Comparison of ENCODE assay signal across 1 cellular context in the genomic region with DNA sequence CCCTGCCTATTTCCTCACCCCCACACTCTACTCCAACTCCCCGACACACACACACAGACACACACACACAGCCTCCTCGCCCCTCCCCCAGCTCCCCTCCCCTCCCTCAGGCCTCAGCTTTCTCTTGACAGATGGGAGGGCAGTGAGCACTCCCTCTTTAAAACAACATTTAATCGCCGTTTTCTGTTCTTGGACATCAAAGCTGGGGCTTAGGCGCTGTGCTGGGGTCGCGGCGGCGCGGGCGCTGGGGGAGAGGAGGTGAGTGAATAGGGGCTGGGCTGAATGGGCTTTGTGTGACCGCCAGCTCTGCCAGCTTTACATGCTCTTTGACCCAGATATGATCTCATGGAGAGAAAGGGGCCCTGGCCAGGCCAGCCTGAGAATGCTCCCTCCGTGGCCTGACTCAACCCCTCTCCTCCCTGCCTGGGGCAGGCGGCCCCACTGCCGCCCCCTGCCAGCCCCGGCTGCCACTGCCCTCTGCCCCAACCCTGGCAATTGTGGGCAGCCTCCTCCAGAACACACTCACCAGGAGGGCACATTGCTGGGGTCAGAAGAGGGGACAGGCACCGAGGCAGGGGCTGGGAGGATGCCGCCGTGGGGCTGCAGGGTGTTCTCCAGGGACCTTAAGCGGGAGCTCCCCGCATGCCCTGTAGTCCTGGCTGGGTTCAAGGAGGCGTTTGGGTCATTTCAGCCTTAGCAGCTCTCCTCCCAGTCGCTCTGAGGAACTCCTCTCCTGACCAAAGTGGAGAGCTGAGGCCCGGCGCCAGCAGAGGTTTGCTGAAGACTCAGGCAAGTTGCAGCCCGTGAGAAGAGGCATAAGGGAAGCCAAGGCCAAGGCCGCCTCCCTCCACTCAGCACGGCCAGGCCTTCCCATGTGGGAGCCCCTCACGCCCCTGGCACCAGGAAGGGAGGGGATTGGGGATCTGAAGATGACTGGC.
TF ChIP-seq lines count a peak whose summit lies in the region.

No MANE protein-coding gene starts in this region.

TF ChIP-seq in GM23338, 12 proteins besides CTCF, POLR2A, EP300 and RAD21 (continued from another document):
- TF ChIP-seq, protein P1, sequence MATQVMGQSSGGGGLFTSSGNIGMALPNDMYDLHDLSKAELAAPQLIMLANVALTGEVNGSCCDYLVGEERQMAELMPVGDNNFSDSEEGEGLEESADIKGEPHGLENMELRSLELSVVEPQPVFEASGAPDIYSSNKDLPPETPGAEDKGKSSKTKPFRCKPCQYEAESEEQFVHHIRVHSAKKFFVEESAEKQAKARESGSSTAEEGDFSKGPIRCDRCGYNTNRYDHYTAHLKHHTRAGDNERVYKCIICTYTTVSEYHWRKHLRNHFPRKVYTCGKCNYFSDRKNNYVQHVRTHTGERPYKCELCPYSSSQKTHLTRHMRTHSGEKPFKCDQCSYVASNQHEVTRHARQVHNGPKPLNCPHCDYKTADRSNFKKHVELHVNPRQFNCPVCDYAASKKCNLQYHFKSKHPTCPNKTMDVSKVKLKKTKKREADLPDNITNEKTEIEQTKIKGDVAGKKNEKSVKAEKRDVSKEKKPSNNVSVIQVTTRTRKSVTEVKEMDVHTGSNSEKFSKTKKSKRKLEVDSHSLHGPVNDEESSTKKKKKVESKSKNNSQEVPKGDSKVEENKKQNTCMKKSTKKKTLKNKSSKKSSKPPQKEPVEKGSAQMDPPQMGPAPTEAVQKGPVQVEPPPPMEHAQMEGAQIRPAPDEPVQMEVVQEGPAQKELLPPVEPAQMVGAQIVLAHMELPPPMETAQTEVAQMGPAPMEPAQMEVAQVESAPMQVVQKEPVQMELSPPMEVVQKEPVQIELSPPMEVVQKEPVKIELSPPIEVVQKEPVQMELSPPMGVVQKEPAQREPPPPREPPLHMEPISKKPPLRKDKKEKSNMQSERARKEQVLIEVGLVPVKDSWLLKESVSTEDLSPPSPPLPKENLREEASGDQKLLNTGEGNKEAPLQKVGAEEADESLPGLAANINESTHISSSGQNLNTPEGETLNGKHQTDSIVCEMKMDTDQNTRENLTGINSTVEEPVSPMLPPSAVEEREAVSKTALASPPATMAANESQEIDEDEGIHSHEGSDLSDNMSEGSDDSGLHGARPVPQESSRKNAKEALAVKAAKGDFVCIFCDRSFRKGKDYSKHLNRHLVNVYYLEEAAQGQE (IDR thresholded peaks at IDR 0.05; ENCODE audit: unreplicated experiment), result no peak
- TF ChIP-seq, protein P2, sequence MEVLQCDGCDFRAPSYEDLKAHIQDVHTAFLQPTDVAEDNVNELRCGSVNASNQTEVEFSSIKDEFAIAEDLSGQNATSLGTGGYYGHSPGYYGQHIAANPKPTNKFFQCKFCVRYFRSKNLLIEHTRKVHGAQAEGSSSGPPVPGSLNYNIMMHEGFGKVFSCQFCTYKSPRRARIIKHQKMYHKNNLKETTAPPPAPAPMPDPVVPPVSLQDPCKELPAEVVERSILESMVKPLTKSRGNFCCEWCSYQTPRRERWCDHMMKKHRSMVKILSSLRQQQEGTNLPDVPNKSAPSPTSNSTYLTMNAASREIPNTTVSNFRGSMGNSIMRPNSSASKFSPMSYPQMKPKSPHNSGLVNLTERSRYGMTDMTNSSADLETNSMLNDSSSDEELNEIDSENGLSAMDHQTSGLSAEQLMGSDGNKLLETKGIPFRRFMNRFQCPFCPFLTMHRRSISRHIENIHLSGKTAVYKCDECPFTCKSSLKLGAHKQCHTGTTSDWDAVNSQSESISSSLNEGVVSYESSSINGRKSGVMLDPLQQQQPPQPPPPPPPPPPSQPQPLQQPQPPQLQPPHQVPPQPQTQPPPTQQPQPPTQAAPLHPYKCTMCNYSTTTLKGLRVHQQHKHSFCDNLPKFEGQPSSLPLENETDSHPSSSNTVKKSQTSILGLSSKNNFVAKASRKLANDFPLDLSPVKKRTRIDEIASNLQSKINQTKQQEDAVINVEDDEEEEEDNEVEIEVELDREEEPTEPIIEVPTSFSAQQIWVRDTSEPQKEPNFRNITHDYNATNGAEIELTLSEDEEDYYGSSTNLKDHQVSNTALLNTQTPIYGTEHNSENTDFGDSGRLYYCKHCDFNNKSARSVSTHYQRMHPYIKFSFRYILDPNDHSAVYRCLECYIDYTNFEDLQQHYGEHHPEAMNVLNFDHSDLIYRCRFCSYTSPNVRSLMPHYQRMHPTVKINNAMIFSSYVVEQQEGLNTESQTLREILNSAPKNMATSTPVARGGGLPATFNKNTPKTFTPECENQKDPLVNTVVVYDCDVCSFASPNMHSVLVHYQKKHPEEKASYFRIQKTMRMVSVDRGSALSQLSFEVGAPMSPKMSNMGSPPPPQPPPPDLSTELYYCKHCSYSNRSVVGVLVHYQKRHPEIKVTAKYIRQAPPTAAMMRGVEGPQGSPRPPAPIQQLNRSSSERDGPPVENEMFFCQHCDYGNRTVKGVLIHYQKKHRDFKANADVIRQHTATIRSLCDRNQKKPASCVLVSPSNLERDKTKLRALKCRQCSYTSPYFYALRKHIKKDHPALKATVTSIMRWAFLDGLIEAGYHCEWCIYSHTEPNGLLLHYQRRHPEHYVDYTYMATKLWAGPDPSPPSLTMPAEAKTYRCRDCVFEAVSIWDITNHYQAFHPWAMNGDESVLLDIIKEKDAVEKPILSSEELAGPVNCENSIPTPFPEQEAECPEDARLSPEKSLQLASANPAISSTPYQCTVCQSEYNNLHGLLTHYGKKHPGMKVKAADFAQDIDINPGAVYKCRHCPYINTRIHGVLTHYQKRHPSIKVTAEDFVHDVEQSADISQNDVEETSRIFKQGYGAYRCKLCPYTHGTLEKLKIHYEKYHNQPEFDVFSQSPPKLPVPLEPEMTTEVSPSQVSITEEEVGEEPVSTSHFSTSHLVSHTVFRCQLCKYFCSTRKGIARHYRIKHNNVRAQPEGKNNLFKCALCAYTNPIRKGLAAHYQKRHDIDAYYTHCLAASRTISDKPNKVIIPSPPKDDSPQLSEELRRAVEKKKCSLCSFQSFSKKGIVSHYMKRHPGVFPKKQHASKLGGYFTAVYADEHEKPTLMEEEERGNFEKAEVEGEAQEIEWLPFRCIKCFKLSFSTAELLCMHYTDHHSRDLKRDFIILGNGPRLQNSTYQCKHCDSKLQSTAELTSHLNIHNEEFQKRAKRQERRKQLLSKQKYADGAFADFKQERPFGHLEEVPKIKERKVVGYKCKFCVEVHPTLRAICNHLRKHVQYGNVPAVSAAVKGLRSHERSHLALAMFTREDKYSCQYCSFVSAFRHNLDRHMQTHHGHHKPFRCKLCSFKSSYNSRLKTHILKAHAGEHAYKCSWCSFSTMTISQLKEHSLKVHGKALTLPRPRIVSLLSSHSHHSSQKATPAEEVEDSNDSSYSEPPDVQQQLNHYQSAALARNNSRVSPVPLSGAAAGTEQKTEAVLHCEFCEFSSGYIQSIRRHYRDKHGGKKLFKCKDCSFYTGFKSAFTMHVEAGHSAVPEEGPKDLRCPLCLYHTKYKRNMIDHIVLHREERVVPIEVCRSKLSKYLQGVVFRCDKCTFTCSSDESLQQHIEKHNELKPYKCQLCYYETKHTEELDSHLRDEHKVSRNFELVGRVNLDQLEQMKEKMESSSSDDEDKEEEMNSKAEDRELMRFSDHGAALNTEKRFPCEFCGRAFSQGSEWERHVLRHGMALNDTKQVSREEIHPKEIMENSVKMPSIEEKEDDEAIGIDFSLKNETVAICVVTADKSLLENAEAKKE (CRISPR knock-in tag; IDR thresholded peaks at IDR 0.05), result no peak
- TF ChIP-seq STAT1 (IDR thresholded peaks at IDR 0.05; ENCODE audit: unreplicated experiment), result no peak
TF ChIP-seq in GM23338: peak in this region for 0.
